Comparison of ENCODE assay signal across 21 cellular contexts in genomic region chr4:148514581-148514980, GRCh38.
"Had no signal": no experiment of that assay in that cellular context is flagged by ENCODE, and none has a peak within 500 bp of the region (broad histone marks: within the 10 kb centered on the region; RNA-seq: fewer than 3 reads in every experiment).

No MANE protein-coding gene starts in this region.

- H3K4me1 ChIP-seq: adrenal gland, neural progenitor cell had no signal

- H3K36me3 Mint-ChIP-seq: naive B cell, neural progenitor cell, type B pancreatic cell had no signal

- H3K27me3 Mint-ChIP-seq: progenitor cell of endocrine pancreas; stimulated activated naive CD8-positive, alpha-beta T cell treated with anti-CD3 and anti-CD28 coated beads, Interleukin-15, amount 100 ng/mL, for 72 hours; type B pancreatic cell had no signal

- H3K4me3 ChIP-seq: adrenal gland, mucosa of descending colon, neural progenitor cell had no signal

- H3K27ac ChIP-seq: adrenal gland, neural progenitor cell, WERI-Rb-1 had no signal

- H2AFZ ChIP-seq: neural progenitor cell had no signal

- H3K36me3 ChIP-seq: adrenal gland, neural progenitor cell, WERI-Rb-1 had no signal

- H3K9me3 ChIP-seq: adrenal gland, mucosa of descending colon had no signal

- DNase-seq: activated CD4-positive, alpha-beta T cell treated with anti-CD3 and anti-CD28 coated beads for 1 hour; activated effector memory CD4-positive, alpha-beta T cell treated with anti-CD3 and anti-CD28 coated beads, Interleukin-2, amount 50 U/mL, for 16 hours; activated T-cell treated with anti-CD3 and anti-CD28 coated beads, Interleukin-2, amount 50 U/mL, for 72 hours; adrenal gland; foreskin melanocyte; head of caudate nucleus; kidney; mesenchymal stem cell; mucosa of descending colon; naive B cell; right cardiac atrium; stimulated activated CD4-positive, alpha-beta T cell treated with anti-CD3 and anti-CD28 coated beads, Interleukin-15, amount 100 ng/mL, for 24 hours; stimulated activated CD4-positive, alpha-beta T cell treated with anti-CD3 and anti-CD28 coated beads, Interleukin-2, amount 100 ng/mL, for 48 hours; stimulated activated naive CD8-positive, alpha-beta T cell treated with anti-CD3 and anti-CD28 coated beads, Interleukin-15, amount 100 ng/mL, for 72 hours; WERI-Rb-1 had no signal

- H3K27ac Mint-ChIP-seq: activated naive CD4-positive, alpha-beta T cell treated with anti-CD3 and anti-CD28 coated beads, Interleukin-2, amount 50 U/mL, for 72 hours; activated T-cell treated with anti-CD3 and anti-CD28 coated beads, Interleukin-2, amount 50 U/mL, for 72 hours; naive B cell; neural progenitor cell; progenitor cell of endocrine pancreas; stimulated activated naive CD8-positive, alpha-beta T cell treated with anti-CD3 and anti-CD28 coated beads, Interleukin-15, amount 100 ng/mL, for 72 hours; type B pancreatic cell had no signal

- ATAC-seq: activated T-cell treated with anti-CD3 and anti-CD28 coated beads, Interleukin-2, amount 50 U/mL, for 72 hours; left lobe of liver; stimulated activated naive CD8-positive, alpha-beta T cell treated with anti-CD3 and anti-CD28 coated beads, Interleukin-15, amount 100 ng/mL, for 72 hours had no signal

- H3K4me2 ChIP-seq: neural progenitor cell had no signal

- FAIRE-seq: kidney, small intestine had no signal

- H3K4me3 Mint-ChIP-seq: activated T-cell treated with anti-CD3 and anti-CD28 coated beads, Interleukin-2, amount 50 U/mL, for 72 hours; naive B cell; neural progenitor cell; stimulated activated naive CD8-positive, alpha-beta T cell treated with anti-CD3 and anti-CD28 coated beads, Interleukin-15, amount 100 ng/mL, for 72 hours; type B pancreatic cell had no signal

- H3K4me1 Mint-ChIP-seq: naive B cell, neural progenitor cell had no signal

- H3K27me3 ChIP-seq: adrenal gland, neural progenitor cell had no signal

- H3K9ac ChIP-seq: neural progenitor cell had no signal
